Comparison of ENCODE assay signal across 8 cellular contexts in the genomic region with DNA sequence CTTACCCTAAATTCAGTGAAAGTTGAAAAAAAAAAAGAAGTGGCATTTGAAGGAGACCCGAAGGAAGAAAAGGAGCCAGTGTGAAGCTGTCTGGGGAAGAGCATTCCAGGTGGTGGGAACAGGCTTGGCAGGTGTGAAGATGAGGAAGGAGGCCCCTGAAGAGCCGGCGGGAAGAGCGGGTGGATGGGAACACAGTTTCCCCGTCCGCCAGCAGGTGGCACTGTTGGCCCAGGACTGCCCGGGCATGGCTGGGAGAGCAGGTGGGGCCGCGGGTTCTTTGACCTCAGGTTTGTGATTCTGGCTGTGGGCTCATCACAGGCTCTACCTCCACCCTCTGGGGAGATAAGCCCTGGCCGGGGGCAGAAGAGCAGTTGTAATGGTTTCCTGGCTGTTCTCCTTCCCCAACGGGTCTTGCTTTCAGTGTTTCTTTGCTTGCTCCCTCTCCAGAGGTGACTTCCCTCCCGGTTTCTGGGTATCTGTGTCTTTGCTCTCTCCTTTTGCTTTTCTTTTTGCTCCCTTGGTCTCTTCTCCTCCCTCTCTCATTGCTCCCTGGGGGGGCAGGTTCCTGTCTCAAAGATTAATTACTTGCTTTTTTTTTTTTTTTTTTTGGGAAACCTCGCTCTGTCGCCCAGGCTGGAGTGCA. TPM values are rescaled to one million over a fixed set of nuclear protein-coding genes. Genes with fewer than 3 reads are reported as not detected.
DNase-seq lines count a peak whose midpoint lies in the region; ATAC-seq and TF ChIP-seq lines count a peak whose summit lies in the region.

No MANE protein-coding gene starts in this region.

- CTCF ChIA-PET in IMR-90 (lab: Yijun Ruan, JAX) = interaction anchor here (0.6 kb wide), 1 partner anchor 796 kb away, joined by 3 read pairs; no protein-coding TSS in a partner anchor

- H3K23ac ChIP-seq in IMR-90 (ENCODE audit: low read depth, low read length) = no peak overlapping the region

- H2AFZ ChIP-seq in IMR-90 (replicated peaks; ENCODE audit: low read length, poor library complexity) = peak overlapping the region; percentile 74

- H2BK15ac ChIP-seq in IMR-90 (ENCODE audit: low read depth, low read length) = no peak overlapping the region

- no peaks in the 10 kb centered on the region for H3K79me1 ChIP-seq in IMR-90 (ENCODE audit: low read depth in 1 of 2, low read length in 2 of 2)

- H4K91ac ChIP-seq in IMR-90 (ENCODE audit: insufficient read depth, low read depth, low read length) = no peak overlapping the region

- TF ChIP-seq EP300 in tibial nerve (IDR thresholded peaks at IDR 0.05) = no peak

- H2BK120ac ChIP-seq in IMR-90 (ENCODE audit: low read depth, low read length) = no peak overlapping the region

- H2BK20ac ChIP-seq in IMR-90 (ENCODE audit: low read depth, low read length) = no peak overlapping the region

- no peaks in the 10 kb centered on the region for H3K9me3 ChIP-seq in IMR-90 (ENCODE audit: control insufficient read depth, insufficient read depth, low read length)
- H3K9me3 ChIP-seq in SJSA1 (replicated peaks) = no peaks in the 10 kb centered on the region
- H3K9me3 ChIP-seq in tibial nerve = no peaks in the 10 kb centered on the region

- TF ChIP-seq POLR2A in IMR-90 (IDR thresholded peaks at IDR 0.05; ENCODE audit: low read depth, low read length) (no peak; the same call in 1 of the 2 replicates), tibial nerve (IDR thresholded peaks at IDR 0.05) (no peak)

- H2BK5ac ChIP-seq in IMR-90 (ENCODE audit: low read depth, low read length, poor library complexity, severe bottlenecking) = no peak overlapping the region

- H3K36me3 Mint-ChIP-seq in osteocyte (ENCODE audit: unreplicated experiment) = no peaks in the 10 kb centered on the region

- H3K27me3 ChIP-seq in IMR-90 (ENCODE audit: control insufficient read depth, insufficient read depth, low read length) = peaks cover under 1% of the 10 kb centered on the region; the same call in 1 of the 2 replicates
- no peaks in the 10 kb centered on the region for H3K27me3 ChIP-seq in SJSA1 (replicated peaks)
- H3K27me3 ChIP-seq in tibial nerve = no peaks in the 10 kb centered on the region

- no peak overlapping the region for H3K27ac ChIP-seq in IMR-90 (ENCODE audit: insufficient read depth, low read length)
- H3K27ac ChIP-seq in SJSA1 = no peak overlapping the region
- H3K27ac ChIP-seq in tibial nerve = no peak overlapping the region

- peak; percentile 81 for TF ChIP-seq CTCF in IMR-90 (conservative IDR thresholded peaks at IDR 0.05; ENCODE audit: low read depth, low read length)
- peak; percentile 98 for TF ChIP-seq CTCF in osteocyte (IDR thresholded peaks at IDR 0.05)
- TF ChIP-seq CTCF in tibial nerve (IDR thresholded peaks at IDR 0.05) = peak; percentile 78 to 92 (median 82)

- no peaks in the 10 kb centered on the region for H3K9me1 ChIP-seq in IMR-90 (ENCODE audit: insufficient read depth, low read length)

- dilution Hi-C loops in IMR-90 (cut with HindIII; ENCODE audit: low sequenced_read_pairs, unreplicated experiment) = no loop called here

- H3K36me3 ChIP-seq in IMR-90 (ENCODE audit: control insufficient read depth, insufficient read depth, low read length) (no peaks in the 10 kb centered on the region), SJSA1 (no peaks in the 10 kb centered on the region), tibial nerve (no peaks in the 10 kb centered on the region)

- H4K20me1 ChIP-seq in IMR-90 (ENCODE audit: insufficient read depth, low read length) = no peaks in the 10 kb centered on the region; the same call in 1 of the 2 replicates

- peak; percentile 90 for TF ChIP-seq RAD21 in IMR-90 (IDR thresholded peaks at IDR 0.05; ENCODE audit: low read length)

- no peak overlapping the region for H3K27ac Mint-ChIP-seq in osteocyte (ENCODE audit: unreplicated experiment)

- no peak overlapping the region for H4K8ac ChIP-seq in IMR-90 (ENCODE audit: low read depth in 2 of 2, low read length in 2 of 2)

- ATAC-seq in IMR-90 (ENCODE audit: low read depth) (peak; percentile 91), GM18498 (IDR thresholded peaks at IDR 0.05; ENCODE audit: unreplicated experiment) (no peak)

- peak overlapping the region; percentile 34; the same call in 1 of the 2 replicates for H3K4me2 ChIP-seq in IMR-90 (ENCODE audit: low read depth, low read length)

- no peak overlapping the region for H2AK5ac ChIP-seq in IMR-90 (ENCODE audit: low read depth, low read length)

- no peaks in the 10 kb centered on the region for H3K9me3 Mint-ChIP-seq in osteocyte (ENCODE audit: unreplicated experiment)

- no peak overlapping the region for H3K4me3 Mint-ChIP-seq in osteocyte (ENCODE audit: unreplicated experiment)

- H3K18ac ChIP-seq in IMR-90 (ENCODE audit: low read depth, low read length) = no peak overlapping the region

- POLR2A ChIA-PET in IMR-90 (lab: Charles Lee; ENCODE audit: unreplicated experiment) = no interaction called here

- H3K4ac ChIP-seq in IMR-90 (ENCODE audit: low read depth, low read length) = no peak overlapping the region

- H3K9ac ChIP-seq in IMR-90 (ENCODE audit: low read depth, low read length) = no peak overlapping the region

- DNase-seq in ELF-1 (ENCODE audit: low read depth, low spot score) = peak; percentile 97
- DNase-seq in IMR-90 = peak; percentile 19
- DNase-seq in SJSA1 (ENCODE audit: low read depth in 1 of 2, low spot score in 2 of 2) = peak; percentile 48 to 68
- peak; percentile 63 for DNase-seq in activated gamma-delta T cell treated with anti-CD3 and anti-CD28 coated beads, Interleukin-2, amount 50 U/mL, for 16 hours (ENCODE audit: low read depth)
- DNase-seq in globus pallidus (ENCODE audit: low spot score) = peak; percentile 22
- DNase-seq in osteocyte (ENCODE audit: extremely low spot score, unreplicated experiment) = peak; percentile 88
- peak; percentile 32 to 59 for DNase-seq in tibial nerve (ENCODE audit: low spot score in 2 of 2)

- no peaks in the 10 kb centered on the region for H3K4me1 Mint-ChIP-seq in osteocyte (ENCODE audit: unreplicated experiment)

- H3K56ac ChIP-seq in IMR-90 (ENCODE audit: extremely low read depth, insufficient read depth, low read length) = no peak overlapping the region

- intact Hi-C loops in IMR-90 (cut with micrococcal nuclease) = loop anchor here (1.0 to 5.0 kb wide), 2 partner anchors 185 to 249 kb away; no protein-coding TSS in a partner anchor

- no peak overlapping the region for H2AK9ac ChIP-seq in IMR-90 (replicated peaks; ENCODE audit: low read depth, low read length, poor library complexity)

- WGBS in IMR-90 (ENCODE audit: extremely low coverage in 2 of 2, insufficient read length in 1 of 2), 2 experiments = 0% methylated on average over 3 of the region's 14 CpGs; no CpG with 5 or more reads in 1 of the 2 experiments
- WGBS in tibial nerve, 2 donors = 20% methylated on average over 13 to 14 of the region's 14 CpGs

- H3K14ac ChIP-seq in IMR-90 (replicated peaks; ENCODE audit: low read depth, low read length) = no peak overlapping the region

- H3K4me1 ChIP-seq in IMR-90 (ENCODE audit: control insufficient read depth, insufficient read depth, low read length) = no peaks in the 10 kb centered on the region
- no peaks in the 10 kb centered on the region for H3K4me1 ChIP-seq in SJSA1 (replicated peaks)
- H3K4me1 ChIP-seq in tibial nerve = no peaks in the 10 kb centered on the region

- no peak overlapping the region for H3K4me3 ChIP-seq in IMR-90 (ENCODE audit: insufficient read depth, low read depth, low read length)
- no peak overlapping the region for H3K4me3 ChIP-seq in SJSA1
- no peak overlapping the region for H3K4me3 ChIP-seq in tibial nerve

- H3K27me3 Mint-ChIP-seq in osteocyte (ENCODE audit: unreplicated experiment) = peaks cover 9% of the 10 kb centered on the region

- BruUV-seq in IMR-90 (replicated peaks; lab: Mats Ljungman, UMichigan) = no TSS peak

- no peak overlapping the region for H4K5ac ChIP-seq in IMR-90 (ENCODE audit: low read depth, low read length)

- in situ Hi-C loops in IMR-90 (cut with MboI; ENCODE audit: low sequenced_read_pairs) = no loop called here

TF ChIP-seq in IMR-90, 13 proteins besides CTCF, POLR2A, EP300 and RAD21:
- TF ChIP-seq MXI1 (IDR thresholded peaks at IDR 0.05; ENCODE audit: borderline replicate concordance, low read depth, low read length) = no peak
- TF ChIP-seq NFE2L2 (IDR thresholded peaks at IDR 0.05; ENCODE audit: low read depth, low read length) = no peak
- no peak for TF ChIP-seq FOS (IDR thresholded peaks at IDR 0.05; ENCODE audit: low read depth, low read length)
- peak; percentile 73 for TF ChIP-seq SMC3 (IDR thresholded peaks at IDR 0.05; ENCODE audit: low read depth, low read length)
- no peak for TF ChIP-seq MAFK (IDR thresholded peaks at IDR 0.05; ENCODE audit: low read depth, low read length)
- TF ChIP-seq, protein P1, sequence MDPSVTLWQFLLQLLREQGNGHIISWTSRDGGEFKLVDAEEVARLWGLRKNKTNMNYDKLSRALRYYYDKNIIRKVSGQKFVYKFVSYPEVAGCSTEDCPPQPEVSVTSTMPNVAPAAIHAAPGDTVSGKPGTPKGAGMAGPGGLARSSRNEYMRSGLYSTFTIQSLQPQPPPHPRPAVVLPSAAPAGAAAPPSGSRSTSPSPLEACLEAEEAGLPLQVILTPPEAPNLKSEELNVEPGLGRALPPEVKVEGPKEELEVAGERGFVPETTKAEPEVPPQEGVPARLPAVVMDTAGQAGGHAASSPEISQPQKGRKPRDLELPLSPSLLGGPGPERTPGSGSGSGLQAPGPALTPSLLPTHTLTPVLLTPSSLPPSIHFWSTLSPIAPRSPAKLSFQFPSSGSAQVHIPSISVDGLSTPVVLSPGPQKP (IDR thresholded peaks at IDR 0.05; ENCODE audit: borderline replicate concordance, low read depth, low read length) = no peak
- no peak for TF ChIP-seq CEBPB (IDR thresholded peaks at IDR 0.05; ENCODE audit: low read depth, low read length)

RNA-seq across cellular contexts. Expression of a gene that starts 32.3 kb away (rescaled TPM):
- total RNA-seq in IMR-90 (2012; rRNA removed) (4.7 and 5.7 TPM in 2 replicates), osteocyte (6.3 and 7.8 TPM in 2 replicates), tibial nerve (10 to 100 TPM in 2 of 4 donors, 1 to 10 TPM in 2; 5.4 to 18.2 (median 11.9) TPM)
- 7.5 and 8.6 TPM in 2 replicates for polyA plus RNA-seq in IMR-90 (2012; rRNA removed)
- 3.4 and 3.8 TPM in 2 replicates for polyA plus RNA-seq in IMR-90 (2012; cell fraction: cytosol; rRNA removed)
- polyA plus RNA-seq in IMR-90 (2012; cell fraction: nucleus; rRNA removed; ENCODE audit: low replicate concordance) = 28.2 and 37.6 TPM in 2 replicates
- 2.2 and 2.9 TPM in 2 replicates for total RNA-seq in SJSA1 (2014; rRNA removed; shearing (Covaris generic))

Comparison
In these comparisons a context has a peak if more than half of its experiments do, and no peak if none do; other contexts are left out.
1. DNase-seq: peak in every context shown above with its lines; median percentile 97 in ELF-1; 88 in osteocyte; 63 in activated gamma-delta T cell treated with anti-CD3 and anti-CD28 coated beads, Interleukin-2, amount 50 U/mL, for 16 hours; 58 in SJSA1; 46 in tibial nerve; 22 in globus pallidus; 19 in IMR-90.